11 cellular contexts compared by ENCODE assay signal in genomic region chr10:50594012-50594411, GRCh38. TPM values are rescaled to one million over a fixed set of nuclear protein-coding genes. Genes with fewer than 3 reads are reported as not detected.
DNase-seq lines count a peak whose midpoint lies in the region; ATAC-seq, FAIRE-seq and TF ChIP-seq lines count a peak whose summit lies in the region.
"Had no signal": no experiment of that assay in that cellular context is flagged by ENCODE, and none has a peak within 500 bp of the region (broad histone marks: within the 10 kb centered on the region; RNA-seq: fewer than 3 reads in every experiment).

No MANE protein-coding gene starts in this region.

- no peak overlapping the region for H3K9ac ChIP-seq in endothelial cell of umbilical vein (replicated peaks; ENCODE audit: extremely low read depth, insufficient read depth, low read length)

- intact Hi-C loops in endothelial cell of umbilical vein (cut with micrococcal nuclease), result no loop called here
- intact Hi-C loops in activated CD4-positive, alpha-beta memory T cell treated with anti-CD3 and anti-CD28 coated beads for 36 hours (cut with micrococcal nuclease), result no loop called here

- DNase-seq in NCI-H345 (lab: John Stamatoyannopoulos, UW), result peak; percentile 6
- no peak for DNase-seq in NCI-H345 treated with DMSO at 0.1 percent for 48 hours (lab: John Stamatoyannopoulos, UW; ENCODE audit: unreplicated experiment)
- peak; percentile 79 for DNase-seq in NCI-H774 (lab: John Stamatoyannopoulos, UW)
- DNase-seq in endothelial cell of umbilical vein (ENCODE audit: low read depth, low spot score), result peak; percentile 37
- DNase-seq in osteocyte (ENCODE audit: extremely low spot score, unreplicated experiment), result no peak
- DNase-seq in activated CD4-positive, alpha-beta memory T cell treated with anti-CD3 and anti-CD28 coated beads for 36 hours, result no peak
- DNase-seq in GM13977 (ENCODE audit: low spot score), result no peak
- DNase-seq: RPMI8226; stimulated activated CD4-positive, alpha-beta T cell treated with anti-CD3 and anti-CD28 coated beads, Interleukin-12 subunit alpha, Interleukin-12 subunit beta, amount 100 ng/mL, for 4 hours; stimulated activated naive B cell treated with anti-CD40 and anti-IgM and Interleukin-4, amounts not matched to agents 10 μg/mL and 1 μg/mL and 100 μg/mL, for 72 hours had no signal

- no peaks in the 10 kb centered on the region for H3K9me3 ChIP-seq in endothelial cell of umbilical vein (replicated peaks; ENCODE audit: control insufficient read depth, insufficient read depth, low read length)

- in situ Hi-C loops in GM13977 (cut with MboI; ENCODE audit: low pct_unique_long_range_greater_than_20kb, low sequenced_read_pairs, unreplicated experiment), result no loop called here

- H2AFZ ChIP-seq in endothelial cell of umbilical vein (ENCODE audit: low read depth, low read length), result no peak overlapping the region

- H3K4me2 ChIP-seq in endothelial cell of umbilical vein (ENCODE audit: insufficient read depth, low read length), result no peak overlapping the region

- no peak overlapping the region for H3K4me3 Mint-ChIP-seq in osteocyte (ENCODE audit: unreplicated experiment)
- no peak overlapping the region for H3K4me3 Mint-ChIP-seq in activated CD4-positive, alpha-beta memory T cell treated with anti-CD3 and anti-CD28 coated beads for 36 hours
- H3K4me3 Mint-ChIP-seq: stimulated activated naive B cell treated with anti-CD40 and anti-IgM and Interleukin-4, amounts not matched to agents 10 μg/mL and 1 μg/mL and 100 μg/mL, for 72 hours had no signal

- dilution Hi-C loops in endothelial cell of umbilical vein (cut with MboI; ENCODE audit: extremely low pct_ligation_motif_present, low sequenced_read_pairs), result no loop called here

- TF ChIP-seq CTCF in endothelial cell of umbilical vein (IDR thresholded peaks at IDR 0.05; ENCODE audit: extremely low read depth in 1 of 2, insufficient read depth in 1 of 2, low read depth in 1 of 2, low read length in 2 of 2) (no peak), osteocyte (IDR thresholded peaks at IDR 0.05) (no peak), GM13977 (IDR thresholded peaks at IDR 0.05; ENCODE audit: extremely low read depth, insufficient read depth, missing control alignments) (no peak)

- FAIRE-seq in endothelial cell of umbilical vein (lab: Jason Lieb, UNC), result no peak

- H3K4me1 Mint-ChIP-seq in osteocyte (ENCODE audit: unreplicated experiment), result peaks cover 15% of the 10 kb centered on the region
- peaks cover 15% of the 10 kb centered on the region for H3K4me1 Mint-ChIP-seq in activated CD4-positive, alpha-beta memory T cell treated with anti-CD3 and anti-CD28 coated beads for 36 hours (ENCODE audit: low read depth)

- POLR2A ChIA-PET in endothelial cell of umbilical vein (lab: Charles Lee), result no interaction called here
- POLR2A ChIA-PET in activated CD4-positive, alpha-beta memory T cell treated with anti-CD3 and anti-CD28 coated beads for 36 hours (lab: Charles Lee), result no interaction called here

- H3K36me3 ChIP-seq in endothelial cell of umbilical vein (ENCODE audit: control insufficient read depth in 2 of 2, extremely low read depth in 1 of 2, insufficient read depth in 2 of 2, low read length in 2 of 2), result no peaks in the 10 kb centered on the region

- CTCF ChIA-PET in endothelial cell of umbilical vein (lab: Charles Lee), result no interaction called here
- CTCF ChIA-PET in activated CD4-positive, alpha-beta memory T cell treated with anti-CD3 and anti-CD28 coated beads for 36 hours (lab: Charles Lee), result no interaction called here

- no TSS peak for BruUV-seq in endothelial cell of umbilical vein (replicated peaks; lab: Mats Ljungman, UMichigan)

- no peaks in the 10 kb centered on the region for H3K27me3 ChIP-seq in endothelial cell of umbilical vein (ENCODE audit: control insufficient read depth in 2 of 2, insufficient read depth in 2 of 2, low read length in 2 of 2)

- peak overlapping the region; percentile 78 for H3K27ac Mint-ChIP-seq in osteocyte (ENCODE audit: unreplicated experiment)
- no peak overlapping the region for H3K27ac Mint-ChIP-seq in activated CD4-positive, alpha-beta memory T cell treated with anti-CD3 and anti-CD28 coated beads for 36 hours
- H3K27ac Mint-ChIP-seq: stimulated activated naive B cell treated with anti-CD40 and anti-IgM and Interleukin-4, amounts not matched to agents 10 μg/mL and 1 μg/mL and 100 μg/mL, for 72 hours had no signal

- TF ChIP-seq POLR2A in endothelial cell of umbilical vein (IDR thresholded peaks at IDR 0.05; ENCODE audit: low read depth, low read length), result no peak

- no peaks in the 10 kb centered on the region for H3K4me1 ChIP-seq in endothelial cell of umbilical vein (ENCODE audit: control insufficient read depth, extremely low read depth, insufficient read depth, low read length)

- no peaks in the 10 kb centered on the region for H3K9me3 Mint-ChIP-seq in osteocyte (ENCODE audit: unreplicated experiment)
- H3K9me3 Mint-ChIP-seq in activated CD4-positive, alpha-beta memory T cell treated with anti-CD3 and anti-CD28 coated beads for 36 hours, result no peaks in the 10 kb centered on the region
- H3K9me3 Mint-ChIP-seq: stimulated activated naive B cell treated with anti-CD40 and anti-IgM and Interleukin-4, amounts not matched to agents 10 μg/mL and 1 μg/mL and 100 μg/mL, for 72 hours had no signal

- no peaks in the 10 kb centered on the region for H3K9me1 ChIP-seq in endothelial cell of umbilical vein (replicated peaks; ENCODE audit: control insufficient read depth, extremely low read depth, insufficient read depth, low read length)

- no peaks in the 10 kb centered on the region for H4K20me1 ChIP-seq in endothelial cell of umbilical vein (replicated peaks; ENCODE audit: control insufficient read depth, extremely low read depth, insufficient read depth, low read length)

- no peak overlapping the region for H3K27ac ChIP-seq in endothelial cell of umbilical vein (ENCODE audit: insufficient read depth, low read depth, low read length)

- H3K79me2 ChIP-seq in endothelial cell of umbilical vein (ENCODE audit: control insufficient read depth, insufficient read depth, low read length), result no peaks in the 10 kb centered on the region

- no peaks in the 10 kb centered on the region for H3K27me3 Mint-ChIP-seq in osteocyte (ENCODE audit: unreplicated experiment)
- H3K27me3 Mint-ChIP-seq in activated CD4-positive, alpha-beta memory T cell treated with anti-CD3 and anti-CD28 coated beads for 36 hours, result no peaks in the 10 kb centered on the region
- H3K27me3 Mint-ChIP-seq: stimulated activated naive B cell treated with anti-CD40 and anti-IgM and Interleukin-4, amounts not matched to agents 10 μg/mL and 1 μg/mL and 100 μg/mL, for 72 hours had no signal

- no peak overlapping the region for H3K4me3 ChIP-seq in endothelial cell of umbilical vein (replicated peaks in 1 of 3; ENCODE audit: insufficient read depth in 1 of 3, low read depth in 1 of 3, low read length in 3 of 3)

- no peak for ATAC-seq in HG02588 (IDR thresholded peaks at IDR 0.05; ENCODE audit: unreplicated experiment)
- ATAC-seq: stimulated activated naive B cell treated with anti-CD40 and anti-IgM and Interleukin-4, amounts not matched to agents 10 μg/mL and 1 μg/mL and 100 μg/mL, for 72 hours had no signal

- peaks cover 6% of the 10 kb centered on the region for H3K36me3 Mint-ChIP-seq in osteocyte (ENCODE audit: unreplicated experiment)
- H3K36me3 Mint-ChIP-seq in activated CD4-positive, alpha-beta memory T cell treated with anti-CD3 and anti-CD28 coated beads for 36 hours, result peaks cover 4% of the 10 kb centered on the region

TF ChIP-seq in endothelial cell of umbilical vein, 7 proteins besides CTCF, POLR2A, EP300 and RAD21:
- TF ChIP-seq FOS (IDR thresholded peaks at IDR 0.05; ENCODE audit: borderline replicate concordance, insufficient read depth, low read length), result no peak
- no peak for TF ChIP-seq MYC (IDR thresholded peaks at IDR 0.05; ENCODE audit: low read depth, low read length)
- TF ChIP-seq JUN (IDR thresholded peaks at IDR 0.05; ENCODE audit: borderline replicate concordance, insufficient read depth, insufficient read length, low read depth), result no peak
- TF ChIP-seq MAX (IDR thresholded peaks at IDR 0.05; ENCODE audit: insufficient read depth, insufficient read length), result no peak
- TF ChIP-seq EZH2 (IDR thresholded peaks at IDR 0.05; ENCODE audit: borderline replicate concordance, low read depth, low read length, severe bottlenecking), result no peak
- TF ChIP-seq POLR2AphosphoS5 (IDR thresholded peaks at IDR 0.05; ENCODE audit: insufficient read depth, low read depth, low read length), result no peak
- TF ChIP-seq GATA2 (IDR thresholded peaks at IDR 0.05; ENCODE audit: insufficient read depth, insufficient read length, low read depth, low read length), result no peak

RNA-seq across cellular contexts. Expression of gene SGMS1, which starts 29.7 kb away (rescaled TPM):
- 23.7 and 24.8 TPM in 2 replicates for total RNA-seq in endothelial cell of umbilical vein
- 8.8 and 9.7 TPM in 2 replicates for polyA plus RNA-seq in endothelial cell of umbilical vein
- polyA plus RNA-seq in endothelial cell of umbilical vein (2011; cell fraction: cytosol; rRNA removed), result 8.2 and 9.9 TPM in 2 replicates
- 11.2 and 16.0 TPM in 2 replicates for polyA plus RNA-seq in endothelial cell of umbilical vein (2011; cell fraction: nucleus; rRNA removed)
- 14.8 and 16.1 TPM in 2 replicates for polyA plus RNA-seq in endothelial cell of umbilical vein (2012)
- 21.5 TPM in 2 replicates for polyA minus RNA-seq in endothelial cell of umbilical vein
- 36.0 TPM for polyA minus RNA-seq in endothelial cell of umbilical vein (2011; cell fraction: cytosol; rRNA and poly(A)+ RNA removed)
- 60.5 and 62.4 TPM in 2 replicates for polyA minus RNA-seq in endothelial cell of umbilical vein (2011; cell fraction: nucleus; rRNA and poly(A)+ RNA removed)
- total RNA-seq in osteocyte, result 20.7 and 21.0 TPM in 2 replicates
- 1 to 10 TPM; 6.8 to 7.2 TPM for total RNA-seq in activated CD4-positive, alpha-beta memory T cell treated with anti-CD3 and anti-CD28 coated beads for 36 hours

Comparison
In these comparisons a context has a peak if more than half of its experiments do, and no peak if none do; other contexts are left out.
1. DNase-seq: peak in NCI-H345 (single experiment), NCI-H774 (single experiment) and endothelial cell of umbilical vein (single experiment); none in NCI-H345 treated with DMSO at 0.1 percent for 48 hours (single experiment), osteocyte (single experiment), activated CD4-positive, alpha-beta memory T cell treated with anti-CD3 and anti-CD28 coated beads for 36 hours (single experiment) and GM13977 (single experiment).